ENCODE assay signal across 25 cellular contexts in genomic region chr6:126181890-126182289, GRCh38.
DNase-seq lines count a peak whose midpoint lies in the region; FAIRE-seq and TF ChIP-seq lines count a peak whose summit lies in the region.
"Had no signal": no experiment of that assay in that cellular context is flagged by ENCODE, and none has a peak within 500 bp of the region (broad histone marks: within the 10 kb centered on the region; RNA-seq: fewer than 3 reads in every experiment).

No MANE protein-coding gene starts in this region.

- peak overlapping the region in 2 of 3 experiments; percentile 20 to 92 for H3K27ac Mint-ChIP-seq in nephron
- H3K27ac Mint-ChIP-seq: CD8-positive, alpha-beta T cell had no signal

- no peaks in the 10 kb centered on the region for H3K27me3 ChIP-seq in breast epithelium
- no peaks in the 10 kb centered on the region for H3K27me3 ChIP-seq in mammary epithelial cell (ENCODE audit: insufficient read depth, low read length)
- no peaks in the 10 kb centered on the region for H3K27me3 ChIP-seq in esophagus muscularis mucosa
- H3K27me3 ChIP-seq: BLaER1 treated with 17β-estradiol and CSF1 and Interleukin-3, amounts not matched to agents 10 nM and 100 nM had no signal

- H2AFZ ChIP-seq in mammary epithelial cell (ENCODE audit: low read depth, low read length), result no peak overlapping the region

- peaks cover 24% of the 10 kb centered on the region for H3K4me1 Mint-ChIP-seq in nephron

- H3K27me3 Mint-ChIP-seq in nephron (ENCODE audit: low read depth), result no peaks in the 10 kb centered on the region

- BruUV-seq in mammary epithelial cell (replicated peaks; lab: Mats Ljungman, UMichigan), result no TSS peak

- CTCF ChIA-PET in mammary epithelial cell (lab: Charles Lee; ENCODE audit: low non-redundant PET), result no interaction called here

- H3K27ac ChIP-seq in breast epithelium (peak overlapping the region; percentile 68 to 70), mammary epithelial cell (ENCODE audit: insufficient read depth, low read depth, low read length) (no peak overlapping the region), kidney (ENCODE audit: low read depth in 2 of 2, low read length in 2 of 2) (no peak overlapping the region), esophagus muscularis mucosa (replicated peaks in 1 of 4) (peak overlapping the region in 1 of 4 donors; percentile 16)
- H3K27ac ChIP-seq: 22Rv1, SK-N-MC had no signal

- TF ChIP-seq EP300 in esophagus muscularis mucosa (IDR thresholded peaks at IDR 0.05), result no peak

- DNase-seq in breast epithelium (ENCODE audit: low spot score in 2 of 2), result no peak
- DNase-seq in mammary epithelial cell, result no peak
- no peak for DNase-seq in kidney
- no peak for DNase-seq in esophagus muscularis mucosa (ENCODE audit: extremely low spot score)
- no peak for DNase-seq in stimulated activated CD8-positive, alpha-beta memory T cell treated with anti-CD3 and anti-CD28 coated beads, Interleukin-4, amount 100 ng/mL, for 48 hours
- DNase-seq in AG08396 (ENCODE audit: low spot score), result no peak
- DNase-seq: ACHN; CD8-positive, alpha-beta T cell; GDM1; KBM-7; MM.1S; NCI-H1092; NCI-H1436; NCI-H187 treated with DMSO at 0.1 percent for 48 hours; NCI-H2107; NCI-H446 treated with DMSO at 0.1 percent for 48 hours; NCI-H526 treated with DMSO at 0.1 percent for 48 hours; OCI-M1; RPMI8226; SHP77 had no signal

- TF ChIP-seq CTCF in breast epithelium (IDR thresholded peaks at IDR 0.05) (no peak), mammary epithelial cell (conservative IDR thresholded peaks at IDR 0.05 in 1 of 2, IDR thresholded peaks at IDR 0.05 in 1 of 2; ENCODE audit: extremely low read depth in 1 of 2, insufficient read depth in 1 of 2, low read depth in 1 of 2, low read length in 2 of 2) (no peak), nephron (IDR thresholded peaks at IDR 0.05; ENCODE audit: unreplicated experiment in 3 of 3) (no peak), kidney (IDR thresholded peaks at IDR 0.05; ENCODE audit: borderline replicate concordance, extremely low read depth, insufficient read depth) (no peak), esophagus muscularis mucosa (IDR thresholded peaks at IDR 0.05) (no peak)

- H3K9me3 ChIP-seq in breast epithelium, result no peaks in the 10 kb centered on the region
- no peaks in the 10 kb centered on the region for H3K9me3 ChIP-seq in mammary epithelial cell (replicated peaks; ENCODE audit: insufficient read depth, low read length)
- H3K9me3 ChIP-seq in kidney (ENCODE audit: control insufficient read depth in 1 of 2, low read length in 2 of 2), result no peaks in the 10 kb centered on the region
- H3K9me3 ChIP-seq in esophagus muscularis mucosa, result no peaks in the 10 kb centered on the region
- H3K9me3 ChIP-seq: BLaER1 treated with 17β-estradiol and CSF1 and Interleukin-3, amounts not matched to agents 10 nM and 100 nM had no signal

- no peak overlapping the region for H3K4me2 ChIP-seq in mammary epithelial cell (ENCODE audit: insufficient read depth, low read depth, low read length)
- H3K4me2 ChIP-seq: BLaER1 treated with 17β-estradiol and CSF1 and Interleukin-3, amounts not matched to agents 10 nM and 100 nM had no signal

- FAIRE-seq in colon (lab: Jason Lieb, UNC) (peak; percentile 41), kidney (lab: Jason Lieb, UNC) (no peak)

- no peaks in the 10 kb centered on the region for H3K36me3 ChIP-seq in breast epithelium
- H3K36me3 ChIP-seq in mammary epithelial cell (ENCODE audit: insufficient read depth, low read length), result no peaks in the 10 kb centered on the region
- H3K36me3 ChIP-seq in kidney (ENCODE audit: control insufficient read depth in 1 of 2, insufficient read depth in 2 of 2, low read length in 2 of 2), result no peaks in the 10 kb centered on the region
- H3K36me3 ChIP-seq in esophagus muscularis mucosa, result no peaks in the 10 kb centered on the region
- H3K36me3 ChIP-seq: BLaER1 treated with 17β-estradiol and CSF1 and Interleukin-3, amounts not matched to agents 10 nM and 100 nM had no signal

- in situ Hi-C loops in mammary epithelial cell (cut with MboI; ENCODE audit: low sequenced_read_pairs in 2 of 2), result no loop called here

- no peak overlapping the region for H3K4me3 Mint-ChIP-seq in nephron
- H3K4me3 Mint-ChIP-seq: CD8-positive, alpha-beta T cell had no signal

- peaks cover 3% of the 10 kb centered on the region for H3K9me3 Mint-ChIP-seq in nephron
- H3K9me3 Mint-ChIP-seq: CD8-positive, alpha-beta T cell had no signal

- H3K4me3 ChIP-seq in breast epithelium (no peak overlapping the region), mammary epithelial cell (replicated peaks in 1 of 3; ENCODE audit: insufficient read depth in 1 of 3, low read depth in 2 of 3, low read length in 3 of 3) (no peak overlapping the region), kidney (ENCODE audit: low read length in 2 of 2) (no peak overlapping the region), esophagus muscularis mucosa (no peak overlapping the region)
- H3K4me3 ChIP-seq: BLaER1 treated with 17β-estradiol and CSF1 and Interleukin-3, amounts not matched to agents 10 nM and 100 nM; SK-N-MC had no signal

- intact Hi-C loops in breast epithelium (cut with DNase I; ENCODE audit: low total_unique reads), result no loop called here
- intact Hi-C loops in mammary epithelial cell (cut with micrococcal nuclease), result loop anchor here (5.0 kb wide), 1 partner anchor 535 kb away; no protein-coding TSS in a partner anchor
- intact Hi-C loops in kidney (cut with DNase I), result no loop called here
- intact Hi-C loops in esophagus muscularis mucosa (cut with DNase I), result no loop called here

- H3K9ac ChIP-seq in mammary epithelial cell (ENCODE audit: insufficient read depth, low read length), result no peak overlapping the region
- H3K9ac ChIP-seq in kidney (ENCODE audit: low read length in 2 of 2), result no peak overlapping the region
- H3K9ac ChIP-seq: BLaER1 treated with 17β-estradiol and CSF1 and Interleukin-3, amounts not matched to agents 10 nM and 100 nM had no signal

- dilution Hi-C loops in mammary epithelial cell (cut with HindIII; ENCODE audit: low sequenced_read_pairs), result no loop called here

- no peaks in the 10 kb centered on the region for H3K79me2 ChIP-seq in mammary epithelial cell (ENCODE audit: insufficient read depth, low read length)

- whole genome bisulfite sequencing in mammary epithelial cell (ENCODE audit: low coverage, missing lambda C conversion rate), result 92% methylated on average over 3 of the region's 3 CpGs
- WGBS in esophagus muscularis mucosa, result 91% methylated on average over 3 of the region's 3 CpGs

- no peaks in the 10 kb centered on the region for H3K4me1 ChIP-seq in breast epithelium
- H3K4me1 ChIP-seq in mammary epithelial cell (ENCODE audit: insufficient read depth, low read length), result peaks cover 31% of the 10 kb centered on the region
- no peaks in the 10 kb centered on the region for H3K4me1 ChIP-seq in kidney (ENCODE audit: control insufficient read depth in 1 of 2, insufficient read depth in 1 of 2, low read depth in 1 of 2, low read length in 2 of 2)
- peaks cover 0 to 36% (median 18%) of the 10 kb centered on the region in 4 donors for H3K4me1 ChIP-seq in esophagus muscularis mucosa

- peaks cover 9% of the 10 kb centered on the region for H3K36me3 Mint-ChIP-seq in nephron (ENCODE audit: low read depth)
- H3K36me3 Mint-ChIP-seq: CD8-positive, alpha-beta T cell had no signal

- H4K20me1 ChIP-seq in mammary epithelial cell (ENCODE audit: insufficient read depth, low read length), result no peaks in the 10 kb centered on the region
- H4K20me1 ChIP-seq: BLaER1 treated with 17β-estradiol and CSF1 and Interleukin-3, amounts not matched to agents 10 nM and 100 nM had no signal

- TF ChIP-seq POLR2A in breast epithelium (IDR thresholded peaks at IDR 0.05), result no peak
- no peak for TF ChIP-seq POLR2A in esophagus muscularis mucosa (IDR thresholded peaks at IDR 0.05; ENCODE audit: low read depth)

Comparison
In these comparisons a context has a peak if more than half of its experiments do, and no peak if none do; other contexts are left out.
1. H3K27ac ChIP-seq: peak in breast epithelium (2 of 2); none in mammary epithelial cell (single experiment) and kidney (0 of 2).